6 cellular contexts compared by ENCODE assay signal in the genomic region with DNA sequence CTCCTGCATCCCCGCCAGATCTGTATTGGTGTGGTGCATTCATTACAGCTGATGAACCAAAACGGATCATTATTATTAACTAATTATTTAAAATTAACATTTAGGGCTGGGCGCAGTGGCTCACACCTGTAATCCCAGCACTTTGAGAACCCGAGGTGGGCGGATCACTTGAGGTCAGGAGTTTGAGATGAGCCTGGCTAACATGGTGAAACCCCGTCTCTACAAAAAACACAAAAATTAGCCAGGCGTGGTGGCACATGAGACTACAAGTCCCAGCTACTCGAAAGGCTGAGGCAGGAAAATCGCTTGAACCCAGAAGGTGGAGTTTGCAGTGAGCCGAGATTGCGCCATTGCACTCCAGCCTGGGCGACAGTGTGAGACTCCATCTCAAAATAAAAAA. TPM values are rescaled to one million over a fixed set of nuclear protein-coding genes. Genes with fewer than 3 reads are reported as not detected.
"Had no signal": no experiment of that assay in that cellular context is flagged by ENCODE, and none has a peak within 500 bp of the region (broad histone marks: within the 10 kb centered on the region; RNA-seq: fewer than 3 reads in every experiment).

No MANE protein-coding gene starts in this region.

RNA-seq across cellular contexts. Expression of gene RIPK4, which starts 18.4 kb away (rescaled TPM):
- total RNA-seq: endothelial cell of umbilical vein, fibroblast of villous mesenchyme, mesenteric fat pad, myocyte had no signal
- polyA plus RNA-seq: endothelial cell of umbilical vein, fibroblast of lung, immature natural killer cell had no signal
